ENCODE assay signal across 8 cellular contexts in the genomic region with DNA sequence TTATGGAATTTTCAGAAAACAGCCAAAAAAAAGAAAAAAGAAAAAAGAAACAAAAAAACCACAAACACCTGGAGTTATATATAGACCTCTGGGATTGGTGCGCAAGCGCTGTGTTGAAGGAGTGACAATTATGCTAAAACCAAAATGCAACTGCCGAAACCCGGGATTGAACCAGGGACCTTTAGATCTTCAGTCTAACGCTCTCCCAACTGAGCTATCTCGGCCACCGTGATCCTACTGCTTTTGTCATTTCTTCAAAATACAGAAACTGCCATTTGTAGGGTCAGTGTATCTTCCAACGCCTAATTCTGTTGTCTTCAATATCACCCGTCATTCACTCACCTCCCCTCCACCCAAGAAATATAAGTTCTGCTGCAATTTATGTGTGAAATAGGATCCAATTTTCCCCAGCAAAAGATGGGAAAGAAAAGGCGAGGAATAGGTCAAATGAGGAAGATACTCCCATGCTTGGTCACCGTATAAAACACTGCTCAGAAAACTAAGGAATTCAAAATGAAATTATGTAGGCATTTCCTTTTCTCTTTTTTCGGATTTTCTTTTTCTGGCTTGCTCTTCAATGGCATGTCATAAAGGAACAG.
A peak's percentile ranks its signal among the peaks of the same experiment; 100 is the strongest.
DNase-seq lines count a peak whose midpoint lies in the region; TF ChIP-seq lines count a peak whose summit lies in the region.

No MANE protein-coding gene starts in this region.

- no peak for TF ChIP-seq CTCF in mammary epithelial cell (conservative IDR thresholded peaks at IDR 0.05 in 1 of 2, IDR thresholded peaks at IDR 0.05 in 1 of 2; ENCODE audit: extremely low read depth in 1 of 2, insufficient read depth in 1 of 2, low read depth in 1 of 2, low read length in 2 of 2)
- no peak for TF ChIP-seq CTCF in progenitor cell of endocrine pancreas (IDR thresholded peaks at IDR 0.05; ENCODE audit: unreplicated experiment)

- H3K4me1 ChIP-seq in mammary epithelial cell (ENCODE audit: insufficient read depth, low read length) = peaks cover 8% of the 10 kb centered on the region

- intact Hi-C loops in mammary epithelial cell (cut with micrococcal nuclease) = loop anchor here (1.0 kb wide), 1 partner anchor 134 kb away; no protein-coding TSS in a partner anchor

- peak overlapping the region; percentile 9 for H2AFZ ChIP-seq in mammary epithelial cell (ENCODE audit: low read depth, low read length)

- H3K4me3 Mint-ChIP-seq in progenitor cell of endocrine pancreas (ENCODE audit: low read depth) = no peak overlapping the region

- H3K4me3 ChIP-seq in mammary epithelial cell (replicated peaks in 1 of 3; ENCODE audit: insufficient read depth in 1 of 3, low read depth in 2 of 3, low read length in 3 of 3) = peak overlapping the region; percentile 16 to 33 (median 32)

- CTCF ChIA-PET in mammary epithelial cell (lab: Charles Lee; ENCODE audit: low non-redundant PET) = no interaction called here

- H3K27me3 ChIP-seq in mammary epithelial cell (ENCODE audit: insufficient read depth, low read length) = no peaks in the 10 kb centered on the region

- H3K27me3 Mint-ChIP-seq in progenitor cell of endocrine pancreas = peaks cover 87% of the 10 kb centered on the region

- H3K9me3 ChIP-seq in mammary epithelial cell (replicated peaks; ENCODE audit: insufficient read depth, low read length) = no peaks in the 10 kb centered on the region

- 19% methylated on average over 12 of the region's 12 CpGs for WGBS in mammary epithelial cell (ENCODE audit: low coverage, missing lambda C conversion rate)

- no peaks in the 10 kb centered on the region for H3K36me3 Mint-ChIP-seq in progenitor cell of endocrine pancreas (ENCODE audit: insufficient read depth)

- no peaks in the 10 kb centered on the region for H3K36me3 ChIP-seq in mammary epithelial cell (ENCODE audit: insufficient read depth, low read length)

- no peak overlapping the region for H3K9ac ChIP-seq in mammary epithelial cell (ENCODE audit: insufficient read depth, low read length)

- dilution Hi-C loops in mammary epithelial cell (cut with HindIII; ENCODE audit: low sequenced_read_pairs) = no loop called here

- H3K27ac ChIP-seq in mammary epithelial cell (ENCODE audit: insufficient read depth, low read depth, low read length) = no peak overlapping the region

- no peaks in the 10 kb centered on the region for H3K79me2 ChIP-seq in mammary epithelial cell (ENCODE audit: insufficient read depth, low read length)

- peak overlapping the region; percentile 90 for H3K27ac Mint-ChIP-seq in progenitor cell of endocrine pancreas

- in situ Hi-C loops in mammary epithelial cell (cut with MboI; ENCODE audit: low sequenced_read_pairs in 2 of 2) = no loop called here

- H3K9me3 Mint-ChIP-seq in progenitor cell of endocrine pancreas (ENCODE audit: low read depth) = no peaks in the 10 kb centered on the region

- DNase-seq in activated T-cell treated with anti-CD3 and anti-CD28 coated beads for 24 hours (ENCODE audit: low read depth) = peak; percentile 52
- DNase-seq in activated T-cell treated with anti-CD3 and anti-CD28 coated beads, Interleukin-2, amount 50 U/mL, for 1 hour = no peak
- peak; percentile 88 for DNase-seq in NCI-H82 (lab: John Stamatoyannopoulos, UW)
- peak; percentile 70 for DNase-seq in mammary epithelial cell
- DNase-seq in progenitor cell of endocrine pancreas (ENCODE audit: low spot score, unreplicated experiment) = no peak
- no peak for DNase-seq in effector CD4-positive, alpha-beta T cell
- DNase-seq in cortex of kidney (lab: John Stamatoyannopoulos, UW) = no peak
- DNase-seq in activated naive CD4-positive, alpha-beta T cell treated with Interleukin-2 at 50 U/mL for 16 hours = no peak

- H3K4me2 ChIP-seq in mammary epithelial cell (ENCODE audit: insufficient read depth, low read depth, low read length) = peak overlapping the region; percentile 75

- peaks cover 10% of the 10 kb centered on the region for H3K4me1 Mint-ChIP-seq in progenitor cell of endocrine pancreas (ENCODE audit: low read depth)

- BruUV-seq in mammary epithelial cell (replicated peaks; lab: Mats Ljungman, UMichigan) = no TSS peak

- no peaks in the 10 kb centered on the region for H4K20me1 ChIP-seq in mammary epithelial cell (ENCODE audit: insufficient read depth, low read length)

Comparison
In these comparisons a context has a peak if more than half of its experiments do, and no peak if none do; other contexts are left out.
1. DNase-seq: peak in activated T-cell treated with anti-CD3 and anti-CD28 coated beads for 24 hours (single experiment), NCI-H82 (single experiment) and mammary epithelial cell (single experiment); none in activated T-cell treated with anti-CD3 and anti-CD28 coated beads, Interleukin-2, amount 50 U/mL, for 1 hour (single experiment), progenitor cell of endocrine pancreas (single experiment), effector CD4-positive, alpha-beta T cell (single experiment), cortex of kidney (single experiment) and activated naive CD4-positive, alpha-beta T cell treated with Interleukin-2 at 50 U/mL for 16 hours (single experiment).